8 cellular contexts compared by ENCODE assay signal in genomic region chrX:107716045-107716684, GRCh38. TPM values are rescaled to one million over a fixed set of nuclear protein-coding genes. Genes with fewer than 3 reads are reported as not detected.
A peak's percentile ranks its signal among the peaks of the same experiment; 100 is the strongest.
DNase-seq lines count a peak whose midpoint lies in the region; ATAC-seq lines count a peak whose summit lies in the region.

No MANE protein-coding gene starts in this region.

- H3K27me3 ChIP-seq in rectal smooth muscle tissue (ENCODE audit: control insufficient read depth, insufficient read depth, low read length): no peaks in the 10 kb centered on the region

- H3K27ac Mint-ChIP-seq in activated naive CD8-positive, alpha-beta T cell treated with anti-CD3 and anti-CD28 coated beads for 36 hours: peak overlapping the region; percentile 90

- peaks cover 13% of the 10 kb centered on the region for H3K36me3 Mint-ChIP-seq in activated naive CD8-positive, alpha-beta T cell treated with anti-CD3 and anti-CD28 coated beads for 36 hours

- no peaks in the 10 kb centered on the region for H3K9me3 Mint-ChIP-seq in activated naive CD8-positive, alpha-beta T cell treated with anti-CD3 and anti-CD28 coated beads for 36 hours

- H3K4me3 Mint-ChIP-seq in activated naive CD8-positive, alpha-beta T cell treated with anti-CD3 and anti-CD28 coated beads for 36 hours: peak overlapping the region; percentile 92

- H3K4me1 Mint-ChIP-seq in activated naive CD8-positive, alpha-beta T cell treated with anti-CD3 and anti-CD28 coated beads for 36 hours: peaks cover 51% of the 10 kb centered on the region

- ATAC-seq in left cardiac atrium (peak; percentile 34 to 44), HG02840 (IDR thresholded peaks at IDR 0.05; ENCODE audit: low FRiP score, unreplicated experiment) (no peak)

- H3K4me1 ChIP-seq in rectal smooth muscle tissue (ENCODE audit: control insufficient read depth, insufficient read depth, low read length): peaks cover 10% of the 10 kb centered on the region

- no peaks in the 10 kb centered on the region for H3K36me3 ChIP-seq in rectal smooth muscle tissue (ENCODE audit: control insufficient read depth, insufficient read depth, low read length)

- H3K27me3 Mint-ChIP-seq in activated naive CD8-positive, alpha-beta T cell treated with anti-CD3 and anti-CD28 coated beads for 36 hours: no peaks in the 10 kb centered on the region

- peak overlapping the region; percentile 92 for H3K27ac ChIP-seq in rectal smooth muscle tissue (ENCODE audit: low read depth, low read length)

- intact Hi-C loops in left cardiac atrium (cut with DNase I): loop anchor here (5.0 kb wide), 2 partner anchors 44 to 61 kb away; partner anchors contain the start of genes NCBP2L (in 2 of the 2) and TSC22D3 (in 2 of the 2)

- H3K9ac ChIP-seq in rectal smooth muscle tissue (ENCODE audit: low read length): peak overlapping the region; percentile 35

- H3K4me3 ChIP-seq in rectal smooth muscle tissue (ENCODE audit: low read length): peak overlapping the region; percentile 81

- peak in 4 of 6 experiments; percentile 4 to 60 (median 43) for DNase-seq in stimulated activated naive CD4-positive, alpha-beta T cell (lab: John Stamatoyannopoulos, UW)
- no peak for DNase-seq in stimulated activated naive CD4-positive, alpha-beta T cell treated with Interleukin-2 at 50 U/mL for 16 hours (lab: John Stamatoyannopoulos, UW)
- DNase-seq in M059J (ENCODE audit: low read depth) (peak; percentile 39), left cardiac atrium (no peak), NCI-H446 treated with DMSO at 0.1 percent for 48 hours (lab: John Stamatoyannopoulos, UW) (no peak)
- no peak for DNase-seq in activated naive CD8-positive, alpha-beta T cell treated with anti-CD3 and anti-CD28 coated beads for 36 hours

RNA-seq across cellular contexts. Expression of gene TSC22D3, which starts 59.4 kb away (rescaled TPM):
- total RNA-seq in M059J (2014; rRNA removed; shearing (Covaris generic)): 36.8 and 44.6 TPM in 2 replicates
- total RNA-seq in activated naive CD8-positive, alpha-beta T cell treated with anti-CD3 and anti-CD28 coated beads for 36 hours: 10 to 100 TPM; 25.2 to 29.7 TPM
- total RNA-seq in left cardiac atrium: 100 to 1,000 TPM in 1 of 2 donors, 10 to 100 TPM in 1; 56.2 to 119 TPM

Comparison
In these comparisons a context has a peak if more than half of its experiments do, and no peak if none do; other contexts are left out.
1. DNase-seq: peak in stimulated activated naive CD4-positive, alpha-beta T cell (4 of 6) and M059J (single experiment); none in stimulated activated naive CD4-positive, alpha-beta T cell treated with Interleukin-2 at 50 U/mL for 16 hours (single experiment), activated naive CD8-positive, alpha-beta T cell treated with anti-CD3 and anti-CD28 coated beads for 36 hours (single experiment), left cardiac atrium (single experiment) and NCI-H446 treated with DMSO at 0.1 percent for 48 hours (single experiment).